Comparison of ENCODE assay signal across 1 cellular context in the genomic region with DNA sequence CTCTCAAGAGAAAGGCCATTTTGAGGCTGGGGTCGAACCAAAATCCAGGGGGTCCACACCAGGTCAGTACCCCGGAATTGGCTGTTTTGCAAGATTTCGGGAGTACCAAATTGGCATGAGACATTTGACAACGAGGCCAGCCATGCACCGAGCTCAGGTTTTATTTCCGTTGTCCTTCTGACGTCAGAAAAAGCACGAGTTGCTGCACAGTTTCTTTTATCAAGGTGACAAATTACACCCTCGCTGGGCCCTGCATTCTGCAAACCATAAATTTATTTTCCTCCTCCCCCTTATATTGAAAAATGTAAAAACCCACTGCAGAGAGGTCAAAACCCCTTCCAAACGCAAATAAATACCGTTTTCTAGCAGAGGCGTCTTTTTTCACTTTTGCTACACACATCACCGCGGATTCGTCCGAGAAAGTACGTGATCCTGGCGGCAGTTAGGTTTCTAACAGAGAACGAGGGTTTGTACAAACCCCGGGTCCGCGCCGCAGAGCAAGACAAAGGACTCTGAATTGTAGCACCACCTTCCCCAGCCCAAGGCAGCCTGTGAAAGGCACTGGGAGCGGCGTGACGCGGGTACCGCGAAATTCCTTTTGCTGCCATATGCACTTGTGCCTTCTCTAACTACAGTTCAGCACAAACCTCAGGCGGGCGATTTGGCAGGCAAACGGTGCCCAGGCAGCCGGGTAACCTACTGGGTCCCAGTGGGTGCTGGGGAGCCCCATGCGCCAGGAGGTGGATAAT.
TF ChIP-seq lines count a peak whose summit lies in the region.

No MANE protein-coding gene starts in this region.

TF ChIP-seq in HepG2, 621 proteins besides CTCF, POLR2A, EP300 and RAD21 (continued from another document and continues in another):
- TF ChIP-seq FOXK1 (CRISPR knock-in tag; IDR thresholded peaks at IDR 0.05; ENCODE audit: borderline replicate concordance, low read depth) (0 out of 2 replicates have a peak, but pooled peaks have one; percentile 25), ATRX (CRISPR knock-in tag; IDR thresholded peaks at IDR 0.05; ENCODE audit: borderline replicate concordance) (no peak), ZNF816 (CRISPR knock-in tag; IDR thresholded peaks at IDR 0.05; ENCODE audit: borderline replicate concordance) (0 out of 2 replicates have a peak, but pooled peaks have one; percentile 48), EHMT2 (IDR thresholded peaks at IDR 0.05; ENCODE audit: borderline replicate concordance, low read depth, low read length) (no peak), ZNF644 (CRISPR knock-in tag; IDR thresholded peaks at IDR 0.05; ENCODE audit: low read depth) (no peak), MTA3 (CRISPR knock-in tag; IDR thresholded peaks at IDR 0.05) (no peak), ZNF446 (CRISPR knock-in tag; IDR thresholded peaks at IDR 0.05) (no peak), YEATS2 (CRISPR knock-in tag; IDR thresholded peaks at IDR 0.05; ENCODE audit: borderline replicate concordance) (no peak), ZNF781 (CRISPR knock-in tag; IDR thresholded peaks at IDR 0.05; ENCODE audit: borderline replicate concordance, not compliant biosample characterization) (no peak), RFX1 (IDR thresholded peaks at IDR 0.05) (no peak), GATA4 (IDR thresholded peaks at IDR 0.05; ENCODE audit: borderline replicate concordance, low read depth) (no peak), ZNF501 (CRISPR knock-in tag; IDR thresholded peaks at IDR 0.05) (no peak; the same call in 1 of the 2 replicates), POLR2G (IDR thresholded peaks at IDR 0.05; ENCODE audit: low read depth, low read length) (peak; percentile 59; the same call in 1 of the 2 replicates), TBX3 (IDR thresholded peaks at IDR 0.05; ENCODE audit: borderline replicate concordance) (no peak), NFE2 (CRISPR knock-in tag; IDR thresholded peaks at IDR 0.05) (no peak), SCMH1 (CRISPR knock-in tag; IDR thresholded peaks at IDR 0.05; ENCODE audit: borderline replicate concordance) (no peak), AGO2 (optimal IDR thresholded peaks at IDR 0.05; ENCODE audit: low read depth, low read length) (no peak), RBM39 (IDR thresholded peaks at IDR 0.05; ENCODE audit: low read depth, low read length, poor library complexity, severe bottlenecking) (peak; percentile 12), NFYC (CRISPR knock-in tag; IDR thresholded peaks at IDR 0.05) (0 out of 2 replicates have a peak, but pooled peaks have one; percentile 18), ZNF451 (CRISPR knock-in tag; IDR thresholded peaks at IDR 0.05) (peak; percentile 47; the same call in 1 of the 2 replicates), THAP11 (CRISPR knock-in tag; IDR thresholded peaks at IDR 0.05) (no peak), ZNF570 (CRISPR knock-in tag; IDR thresholded peaks at IDR 0.05; ENCODE audit: borderline replicate concordance) (no peak), RFXAP (CRISPR knock-in tag; IDR thresholded peaks at IDR 0.05; ENCODE audit: borderline replicate concordance) (no peak), TEAD2 (CRISPR knock-in tag; IDR thresholded peaks at IDR 0.05) (no peak)
- TF ChIP-seq, protein P1, sequence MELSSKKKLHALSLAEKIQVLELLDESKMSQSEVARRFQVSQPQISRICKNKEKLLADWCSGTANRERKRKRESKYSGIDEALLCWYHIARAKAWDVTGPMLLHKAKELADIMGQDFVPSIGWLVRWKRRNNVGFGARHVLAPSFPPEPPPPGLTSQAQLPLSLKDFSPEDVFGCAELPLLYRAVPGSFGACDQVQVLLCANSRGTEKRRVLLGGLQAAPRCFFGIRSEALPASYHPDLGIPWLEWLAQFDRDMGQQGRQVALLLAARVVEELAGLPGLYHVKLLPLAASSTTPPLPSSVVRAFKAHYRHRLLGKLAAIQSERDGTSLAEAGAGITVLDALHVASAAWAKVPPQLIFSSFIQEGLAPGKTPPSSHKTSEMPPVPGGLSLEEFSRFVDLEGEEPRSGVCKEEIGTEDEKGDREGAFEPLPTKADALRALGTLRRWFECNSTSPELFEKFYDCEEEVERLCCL (CRISPR knock-in tag; IDR thresholded peaks at IDR 0.05; ENCODE audit: borderline replicate concordance): no peak
- TF ChIP-seq, protein P2, sequence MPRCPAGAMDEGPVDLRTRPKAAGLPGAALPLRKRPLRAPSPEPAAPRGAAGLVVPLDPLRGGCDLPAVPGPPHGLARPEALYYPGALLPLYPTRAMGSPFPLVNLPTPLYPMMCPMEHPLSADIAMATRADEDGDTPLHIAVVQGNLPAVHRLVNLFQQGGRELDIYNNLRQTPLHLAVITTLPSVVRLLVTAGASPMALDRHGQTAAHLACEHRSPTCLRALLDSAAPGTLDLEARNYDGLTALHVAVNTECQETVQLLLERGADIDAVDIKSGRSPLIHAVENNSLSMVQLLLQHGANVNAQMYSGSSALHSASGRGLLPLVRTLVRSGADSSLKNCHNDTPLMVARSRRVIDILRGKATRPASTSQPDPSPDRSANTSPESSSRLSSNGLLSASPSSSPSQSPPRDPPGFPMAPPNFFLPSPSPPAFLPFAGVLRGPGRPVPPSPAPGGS (CRISPR knock-in tag; IDR thresholded peaks at IDR 0.05): no peak
- TF ChIP-seq, protein P3, sequence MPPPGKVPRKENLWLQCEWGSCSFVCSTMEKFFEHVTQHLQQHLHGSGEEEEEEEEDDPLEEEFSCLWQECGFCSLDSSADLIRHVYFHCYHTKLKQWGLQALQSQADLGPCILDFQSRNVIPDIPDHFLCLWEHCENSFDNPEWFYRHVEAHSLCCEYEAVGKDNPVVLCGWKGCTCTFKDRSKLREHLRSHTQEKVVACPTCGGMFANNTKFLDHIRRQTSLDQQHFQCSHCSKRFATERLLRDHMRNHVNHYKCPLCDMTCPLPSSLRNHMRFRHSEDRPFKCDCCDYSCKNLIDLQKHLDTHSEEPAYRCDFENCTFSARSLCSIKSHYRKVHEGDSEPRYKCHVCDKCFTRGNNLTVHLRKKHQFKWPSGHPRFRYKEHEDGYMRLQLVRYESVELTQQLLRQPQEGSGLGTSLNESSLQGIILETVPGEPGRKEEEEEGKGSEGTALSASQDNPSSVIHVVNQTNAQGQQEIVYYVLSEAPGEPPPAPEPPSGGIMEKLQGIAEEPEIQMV (CRISPR knock-in tag; IDR thresholded peaks at IDR 0.05; ENCODE audit: low read depth): 0 out of 2 replicates have a peak, but pooled peaks have one; percentile 11
- TF ChIP-seq, protein P4, sequence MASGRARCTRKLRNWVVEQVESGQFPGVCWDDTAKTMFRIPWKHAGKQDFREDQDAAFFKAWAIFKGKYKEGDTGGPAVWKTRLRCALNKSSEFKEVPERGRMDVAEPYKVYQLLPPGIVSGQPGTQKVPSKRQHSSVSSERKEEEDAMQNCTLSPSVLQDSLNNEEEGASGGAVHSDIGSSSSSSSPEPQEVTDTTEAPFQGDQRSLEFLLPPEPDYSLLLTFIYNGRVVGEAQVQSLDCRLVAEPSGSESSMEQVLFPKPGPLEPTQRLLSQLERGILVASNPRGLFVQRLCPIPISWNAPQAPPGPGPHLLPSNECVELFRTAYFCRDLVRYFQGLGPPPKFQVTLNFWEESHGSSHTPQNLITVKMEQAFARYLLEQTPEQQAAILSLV (CRISPR knock-in tag; IDR thresholded peaks at IDR 0.05; ENCODE audit: borderline replicate concordance): peak; percentile 54; the same call in 1 of the 2 replicates
- TF ChIP-seq, protein P5, sequence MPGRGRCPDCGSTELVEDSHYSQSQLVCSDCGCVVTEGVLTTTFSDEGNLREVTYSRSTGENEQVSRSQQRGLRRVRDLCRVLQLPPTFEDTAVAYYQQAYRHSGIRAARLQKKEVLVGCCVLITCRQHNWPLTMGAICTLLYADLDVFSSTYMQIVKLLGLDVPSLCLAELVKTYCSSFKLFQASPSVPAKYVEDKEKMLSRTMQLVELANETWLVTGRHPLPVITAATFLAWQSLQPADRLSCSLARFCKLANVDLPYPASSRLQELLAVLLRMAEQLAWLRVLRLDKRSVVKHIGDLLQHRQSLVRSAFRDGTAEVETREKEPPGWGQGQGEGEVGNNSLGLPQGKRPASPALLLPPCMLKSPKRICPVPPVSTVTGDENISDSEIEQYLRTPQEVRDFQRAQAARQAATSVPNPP (CRISPR knock-in tag; IDR thresholded peaks at IDR 0.05): no peak
- TF ChIP-seq, protein P6, sequence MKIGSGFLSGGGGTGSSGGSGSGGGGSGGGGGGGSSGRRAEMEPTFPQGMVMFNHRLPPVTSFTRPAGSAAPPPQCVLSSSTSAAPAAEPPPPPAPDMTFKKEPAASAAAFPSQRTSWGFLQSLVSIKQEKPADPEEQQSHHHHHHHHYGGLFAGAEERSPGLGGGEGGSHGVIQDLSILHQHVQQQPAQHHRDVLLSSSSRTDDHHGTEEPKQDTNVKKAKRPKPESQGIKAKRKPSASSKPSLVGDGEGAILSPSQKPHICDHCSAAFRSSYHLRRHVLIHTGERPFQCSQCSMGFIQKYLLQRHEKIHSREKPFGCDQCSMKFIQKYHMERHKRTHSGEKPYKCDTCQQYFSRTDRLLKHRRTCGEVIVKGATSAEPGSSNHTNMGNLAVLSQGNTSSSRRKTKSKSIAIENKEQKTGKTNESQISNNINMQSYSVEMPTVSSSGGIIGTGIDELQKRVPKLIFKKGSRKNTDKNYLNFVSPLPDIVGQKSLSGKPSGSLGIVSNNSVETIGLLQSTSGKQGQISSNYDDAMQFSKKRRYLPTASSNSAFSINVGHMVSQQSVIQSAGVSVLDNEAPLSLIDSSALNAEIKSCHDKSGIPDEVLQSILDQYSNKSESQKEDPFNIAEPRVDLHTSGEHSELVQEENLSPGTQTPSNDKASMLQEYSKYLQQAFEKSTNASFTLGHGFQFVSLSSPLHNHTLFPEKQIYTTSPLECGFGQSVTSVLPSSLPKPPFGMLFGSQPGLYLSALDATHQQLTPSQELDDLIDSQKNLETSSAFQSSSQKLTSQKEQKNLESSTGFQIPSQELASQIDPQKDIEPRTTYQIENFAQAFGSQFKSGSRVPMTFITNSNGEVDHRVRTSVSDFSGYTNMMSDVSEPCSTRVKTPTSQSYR (CRISPR knock-in tag; IDR thresholded peaks at IDR 0.05; ENCODE audit: borderline replicate concordance): no peak
- TF ChIP-seq, protein P7, sequence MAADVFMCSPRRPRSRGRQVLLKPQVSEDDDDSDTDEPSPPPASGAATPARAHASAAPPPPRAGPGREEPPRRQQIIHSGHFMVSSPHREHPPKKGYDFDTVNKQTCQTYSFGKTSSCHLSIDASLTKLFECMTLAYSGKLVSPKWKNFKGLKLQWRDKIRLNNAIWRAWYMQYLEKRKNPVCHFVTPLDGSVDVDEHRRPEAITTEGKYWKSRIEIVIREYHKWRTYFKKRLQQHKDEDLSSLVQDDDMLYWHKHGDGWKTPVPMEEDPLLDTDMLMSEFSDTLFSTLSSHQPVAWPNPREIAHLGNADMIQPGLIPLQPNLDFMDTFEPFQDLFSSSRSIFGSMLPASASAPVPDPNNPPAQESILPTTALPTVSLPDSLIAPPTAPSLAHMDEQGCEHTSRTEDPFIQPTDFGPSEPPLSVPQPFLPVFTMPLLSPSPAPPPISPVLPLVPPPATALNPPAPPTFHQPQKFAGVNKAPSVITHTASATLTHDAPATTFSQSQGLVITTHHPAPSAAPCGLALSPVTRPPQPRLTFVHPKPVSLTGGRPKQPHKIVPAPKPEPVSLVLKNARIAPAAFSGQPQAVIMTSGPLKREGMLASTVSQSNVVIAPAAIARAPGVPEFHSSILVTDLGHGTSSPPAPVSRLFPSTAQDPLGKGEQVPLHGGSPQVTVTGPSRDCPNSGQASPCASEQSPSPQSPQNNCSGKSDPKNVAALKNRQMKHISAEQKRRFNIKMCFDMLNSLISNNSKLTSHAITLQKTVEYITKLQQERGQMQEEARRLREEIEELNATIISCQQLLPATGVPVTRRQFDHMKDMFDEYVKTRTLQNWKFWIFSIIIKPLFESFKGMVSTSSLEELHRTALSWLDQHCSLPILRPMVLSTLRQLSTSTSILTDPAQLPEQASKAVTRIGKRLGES (CRISPR knock-in tag; IDR thresholded peaks at IDR 0.05; ENCODE audit: borderline replicate concordance): no peak
- TF ChIP-seq, protein P8, sequence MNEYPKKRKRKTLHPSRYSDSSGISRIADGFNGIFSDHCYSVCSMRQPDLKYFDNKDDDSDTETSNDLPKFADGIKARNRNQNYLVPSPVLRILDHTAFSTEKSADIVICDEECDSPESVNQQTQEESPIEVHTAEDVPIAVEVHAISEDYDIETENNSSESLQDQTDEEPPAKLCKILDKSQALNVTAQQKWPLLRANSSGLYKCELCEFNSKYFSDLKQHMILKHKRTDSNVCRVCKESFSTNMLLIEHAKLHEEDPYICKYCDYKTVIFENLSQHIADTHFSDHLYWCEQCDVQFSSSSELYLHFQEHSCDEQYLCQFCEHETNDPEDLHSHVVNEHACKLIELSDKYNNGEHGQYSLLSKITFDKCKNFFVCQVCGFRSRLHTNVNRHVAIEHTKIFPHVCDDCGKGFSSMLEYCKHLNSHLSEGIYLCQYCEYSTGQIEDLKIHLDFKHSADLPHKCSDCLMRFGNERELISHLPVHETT (CRISPR knock-in tag; conservative IDR thresholded peaks at IDR 0.05): no peak
- TF ChIP-seq, protein P9, sequence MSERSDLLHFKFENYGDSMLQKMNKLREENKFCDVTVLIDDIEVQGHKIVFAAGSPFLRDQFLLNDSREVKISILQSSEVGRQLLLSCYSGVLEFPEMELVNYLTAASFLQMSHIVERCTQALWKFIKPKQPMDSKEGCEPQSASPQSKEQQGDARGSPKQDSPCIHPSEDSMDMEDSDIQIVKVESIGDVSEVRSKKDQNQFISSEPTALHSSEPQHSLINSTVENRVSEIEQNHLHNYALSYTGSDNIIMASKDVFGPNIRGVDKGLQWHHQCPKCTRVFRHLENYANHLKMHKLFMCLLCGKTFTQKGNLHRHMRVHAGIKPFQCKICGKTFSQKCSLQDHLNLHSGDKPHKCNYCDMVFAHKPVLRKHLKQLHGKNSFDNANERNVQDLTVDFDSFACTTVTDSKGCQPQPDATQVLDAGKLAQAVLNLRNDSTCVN (CRISPR knock-in tag; IDR thresholded peaks at IDR 0.05; ENCODE audit: borderline replicate concordance): no peak
- TF ChIP-seq, protein P10, sequence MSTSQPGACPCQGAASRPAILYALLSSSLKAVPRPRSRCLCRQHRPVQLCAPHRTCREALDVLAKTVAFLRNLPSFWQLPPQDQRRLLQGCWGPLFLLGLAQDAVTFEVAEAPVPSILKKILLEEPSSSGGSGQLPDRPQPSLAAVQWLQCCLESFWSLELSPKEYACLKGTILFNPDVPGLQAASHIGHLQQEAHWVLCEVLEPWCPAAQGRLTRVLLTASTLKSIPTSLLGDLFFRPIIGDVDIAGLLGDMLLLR (CRISPR knock-in tag; IDR thresholded peaks at IDR 0.05): no peak
- TF ChIP-seq, protein P11, sequence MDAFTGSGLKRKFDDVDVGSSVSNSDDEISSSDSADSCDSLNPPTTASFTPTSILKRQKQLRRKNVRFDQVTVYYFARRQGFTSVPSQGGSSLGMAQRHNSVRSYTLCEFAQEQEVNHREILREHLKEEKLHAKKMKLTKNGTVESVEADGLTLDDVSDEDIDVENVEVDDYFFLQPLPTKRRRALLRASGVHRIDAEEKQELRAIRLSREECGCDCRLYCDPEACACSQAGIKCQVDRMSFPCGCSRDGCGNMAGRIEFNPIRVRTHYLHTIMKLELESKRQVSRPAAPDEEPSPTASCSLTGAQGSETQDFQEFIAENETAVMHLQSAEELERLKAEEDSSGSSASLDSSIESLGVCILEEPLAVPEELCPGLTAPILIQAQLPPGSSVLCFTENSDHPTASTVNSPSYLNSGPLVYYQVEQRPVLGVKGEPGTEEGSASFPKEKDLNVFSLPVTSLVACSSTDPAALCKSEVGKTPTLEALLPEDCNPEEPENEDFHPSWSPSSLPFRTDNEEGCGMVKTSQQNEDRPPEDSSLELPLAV (CRISPR knock-in tag; conservative IDR thresholded peaks at IDR 0.05; ENCODE audit: low read depth): no peak
